ENCODE assay signal across 8 cellular contexts in the genomic region with DNA sequence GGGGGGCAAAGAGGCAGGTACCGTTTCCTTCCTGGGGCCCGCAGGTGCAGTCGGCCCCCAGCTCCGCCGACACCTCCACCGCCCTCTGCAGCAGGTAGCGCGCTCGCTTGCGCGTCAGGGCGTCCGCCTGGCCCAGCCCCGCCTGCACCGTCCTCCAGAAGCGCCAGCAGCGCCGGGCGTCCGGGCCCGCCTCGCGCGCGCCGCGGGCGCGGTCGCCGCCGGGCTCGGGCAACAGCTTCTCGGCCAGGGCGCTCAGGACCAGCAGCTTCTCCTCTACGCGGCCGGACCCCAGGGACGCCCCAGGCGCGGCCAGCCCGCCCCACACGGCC. TPM values are rescaled to one million over a fixed set of nuclear protein-coding genes. Genes with fewer than 3 reads are reported as not detected.
A peak's percentile ranks its signal among the peaks of the same experiment; 100 is the strongest.
DNase-seq lines count a peak whose midpoint lies in the region; ATAC-seq, FAIRE-seq and TF ChIP-seq lines count a peak whose summit lies in the region.

No MANE protein-coding gene starts in this region.

- no peak for FAIRE-seq in urothelium cell line (lab: Jason Lieb, UNC)

- H3K27me3 Mint-ChIP-seq in CD4-positive, alpha-beta memory T cell, result peaks cover 4 to 6% of the 10 kb centered on the region in 2 donors
- H3K27me3 Mint-ChIP-seq in progenitor cell of endocrine pancreas, result peaks cover 18% of the 10 kb centered on the region

- POLR2A ChIA-PET in CD4-positive, alpha-beta memory T cell (lab: Charles Lee; ENCODE audit: partially characterized antibody), result interaction anchor here (0.7 to 3.5 kb wide), 21 partner anchors 9 to 1521 kb away, joined by 3 to 35 read pairs (median 4); a partner anchor contains a TSS

- peak; percentile 74 to 80 (median 79) for DNase-seq in CD4-positive, alpha-beta memory T cell
- DNase-seq in OCI-M1 (lab: John Stamatoyannopoulos, UW), result peak; percentile 78
- peak; percentile 64 for DNase-seq in activated T-helper 9 cell treated with anti-CD3 and anti-CD28 coated beads, Interleukin-2, amount 50 U/mL, for 16 hours (ENCODE audit: low read depth)
- peak in 39 of 42 donors; percentile 26 to 86 (median 69) for DNase-seq in head of caudate nucleus
- peak; percentile 52 for DNase-seq in progenitor cell of endocrine pancreas (ENCODE audit: low spot score, unreplicated experiment)
- peak; percentile 81 for DNase-seq in urothelium cell line (ENCODE audit: low spot score)

- H3K4me1 Mint-ChIP-seq in CD4-positive, alpha-beta memory T cell, result peaks cover 20 to 50% (median 33%) of the 10 kb centered on the region in 4 donors
- H3K4me1 Mint-ChIP-seq in progenitor cell of endocrine pancreas (ENCODE audit: low read depth), result peaks cover 13% of the 10 kb centered on the region

- H3K27me3 ChIP-seq in CD4-positive, alpha-beta memory T cell (ENCODE audit: insufficient read depth, low read length), result no peaks in the 10 kb centered on the region

- intact Hi-C loops in CD4-positive, alpha-beta memory T cell (cut with micrococcal nuclease), result loop anchor here (1.0 to 5.0 kb wide), 5 partner anchors 121 to 1024 kb away; a partner anchor contains a TSS
- intact Hi-C loops in head of caudate nucleus (cut with DNase I), result no loop called here

- no peaks in the 10 kb centered on the region for H3K36me3 ChIP-seq in CD4-positive, alpha-beta memory T cell (ENCODE audit: insufficient read depth, low read length)

- H3K27ac ChIP-seq in CD4-positive, alpha-beta memory T cell (ENCODE audit: low read depth, low read length), result peak overlapping the region; percentile 42

- peak overlapping the region in 6 of 7 donors; percentile 79 to 96 (median 90) for H3K27ac Mint-ChIP-seq in CD4-positive, alpha-beta memory T cell
- H3K27ac Mint-ChIP-seq in progenitor cell of endocrine pancreas, result peak overlapping the region; percentile 90

- peak; percentile 63 for ATAC-seq in GM19372 (IDR thresholded peaks at IDR 0.05; ENCODE audit: low read depth, unreplicated experiment)
- ATAC-seq in HG03457 (IDR thresholded peaks at IDR 0.05; ENCODE audit: unreplicated experiment), result peak; percentile 43

- peak overlapping the region; percentile 47 to 51 for H3K4me3 ChIP-seq in CD4-positive, alpha-beta memory T cell (ENCODE audit: low read length in 2 of 2)

- no peaks in the 10 kb centered on the region for H3K36me3 Mint-ChIP-seq in CD4-positive, alpha-beta memory T cell
- H3K36me3 Mint-ChIP-seq in progenitor cell of endocrine pancreas (ENCODE audit: insufficient read depth), result no peaks in the 10 kb centered on the region

- no peaks in the 10 kb centered on the region for H3K9me3 ChIP-seq in CD4-positive, alpha-beta memory T cell (ENCODE audit: control insufficient read depth in 1 of 2, low read length in 2 of 2)

- H3K9me3 Mint-ChIP-seq in CD4-positive, alpha-beta memory T cell, result no peaks in the 10 kb centered on the region
- no peaks in the 10 kb centered on the region for H3K9me3 Mint-ChIP-seq in progenitor cell of endocrine pancreas (ENCODE audit: low read depth)

- CTCF ChIA-PET in CD4-positive, alpha-beta memory T cell (lab: Charles Lee; ENCODE audit: partially characterized antibody), result interaction anchor here (0.8 to 1.2 kb wide), 2 partner anchors 104 to 448 kb away, joined by 3 read pairs; a partner anchor contains a TSS

- H3K4me3 Mint-ChIP-seq in CD4-positive, alpha-beta memory T cell, result peak overlapping the region; percentile 87 to 93 (median 90)
- H3K4me3 Mint-ChIP-seq in progenitor cell of endocrine pancreas (ENCODE audit: low read depth), result peak overlapping the region; percentile 84

- peaks cover 33% of the 10 kb centered on the region for H3K4me1 ChIP-seq in CD4-positive, alpha-beta memory T cell (ENCODE audit: insufficient read depth, low read length)

- no peak for TF ChIP-seq CTCF in progenitor cell of endocrine pancreas (IDR thresholded peaks at IDR 0.05; ENCODE audit: unreplicated experiment)

RNA-seq across cellular contexts. Expression of a gene that starts 0.9 kb away (rescaled TPM):
- total RNA-seq in CD4-positive, alpha-beta memory T cell, result 10 to 100 TPM; 25.8 to 27.5 TPM
- 10 to 100 TPM in 1 of 2 donors, 1 to 10 TPM in 1; 10.0 to 14.1 TPM for polyA plus RNA-seq in CD4-positive, alpha-beta memory T cell
- total RNA-seq in progenitor cell of endocrine pancreas, result 60.4 and 65.9 TPM in 2 replicates

Comparison
In these comparisons a context has a peak if more than half of its experiments do, and no peak if none do; other contexts are left out.
1. Peak in every context shown above with its lines: DNase-seq, ATAC-seq, H3K4me3 ChIP-seq and H3K27ac ChIP-seq.